27 cellular contexts compared by ENCODE assay signal in the genomic region with DNA sequence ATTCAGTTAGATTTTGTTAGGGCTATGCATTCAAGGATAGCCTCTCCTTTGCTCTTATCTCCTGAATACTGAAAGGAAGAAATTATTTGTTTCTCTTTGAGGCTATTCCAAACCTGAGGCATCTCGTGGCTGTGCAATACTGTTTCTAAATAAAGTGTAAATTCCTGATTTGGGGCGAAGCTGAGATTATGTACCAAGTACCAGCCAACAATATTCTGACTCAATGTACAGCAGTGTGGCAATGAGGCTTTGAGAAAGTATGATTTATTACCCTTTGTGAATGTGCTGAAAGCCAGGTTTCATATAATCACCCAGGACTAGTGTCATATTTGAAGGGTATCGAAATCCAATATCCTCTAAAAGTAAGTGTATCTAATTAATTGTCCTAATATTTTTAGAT.
"Had no signal": no experiment of that assay in that cellular context is flagged by ENCODE, and none has a peak within 500 bp of the region (broad histone marks: within the 10 kb centered on the region; RNA-seq: fewer than 3 reads in every experiment).

No MANE protein-coding gene starts in this region.

- H3K4me3 Mint-ChIP-seq: activated CD8-positive, alpha-beta T cell treated with anti-CD3 and anti-CD28 coated beads, Interleukin-2, amount 10 ng/mL, durations not matched to agents 7 days and 5 days; activated naive CD8-positive, alpha-beta T cell treated with anti-CD3 and anti-CD28 coated beads, Interleukin-2, amount 50 U/mL, for 24 hours; activated T-helper 1 cell treated with anti-CD3 and anti-CD28 coated beads, Interleukin-12 subunit alpha, Interleukin-12 subunit beta, Interleukin-2, Interleukin-4 antibody, amounts not matched to agents 30 ng/mL and 10 ng/mL and 1 ng/mL, durations not matched to agents 14 hours and 24 hours and 36 hours; dendritic cell treated with granulocyte-macrophage colony-stimulating factor and Interleukin-4, amounts not matched to agents 40 ng/mL and 50 ng/mL, for 4 days; stimulated activated memory B cell treated with anti-CD40 and anti-IgM and Interleukin-4, amounts not matched to agents 10 μg/mL and 1 μg/mL and 100 μg/mL, for 72 hours; T-helper 2 cell treated with Interferon-gamma antibody and Interleukin-4, amounts not matched to agents 5 μg/mL and 100 μg/mL, for 36 hours had no signal

- H3K27me3 Mint-ChIP-seq: dendritic cell treated with granulocyte-macrophage colony-stimulating factor and Interleukin-4, amounts not matched to agents 40 ng/mL and 50 ng/mL, for 4 days; stimulated activated memory B cell treated with anti-CD40 and anti-IgM and Interleukin-4, amounts not matched to agents 10 μg/mL and 1 μg/mL and 100 μg/mL, for 72 hours had no signal

- H3K4me3 ChIP-seq: body of pancreas, esophagus muscularis mucosa, left ventricle myocardium inferior, stomach, suprapubic skin, transverse colon, vagina had no signal

- DNase-seq: activated CD4-positive, alpha-beta T cell treated with anti-CD3 and anti-CD28 coated beads, Interleukin-2, amount 50 U/mL, for 1 hour; activated CD4-positive, CD25-positive, alpha-beta regulatory T cell treated with anti-CD3 and anti-CD28 coated beads, Interleukin-2, amount 50 U/mL, for 72 hours; activated CD8-positive, alpha-beta T cell treated with anti-CD3 and anti-CD28 coated beads, Interleukin-2, amount 10 ng/mL, durations not matched to agents 7 days and 5 days; activated gamma-delta T cell; activated naive CD4-positive, alpha-beta T cell treated with anti-CD3 and anti-CD28 coated beads, Interleukin-2, amount 50 U/mL, for 16 hours; activated naive CD8-positive, alpha-beta T cell treated with anti-CD3 and anti-CD28 coated beads, Interleukin-2, amount 50 U/mL, for 24 hours; anterior cingulate cortex; body of pancreas; effector CD4-positive, alpha-beta T cell; glutamatergic neuron; hypothalamus; left ventricle myocardium inferior; nucleus accumbens; small intestine; stimulated activated CD4-positive, alpha-beta T cell treated with anti-CD3 and anti-CD28 coated beads, Interleukin-2, amount 100 ng/mL, for 24 hours; stomach; transverse colon; WERI-Rb-1 had no signal

- H3K27me3 ChIP-seq: body of pancreas, esophagus muscularis mucosa, stomach, suprapubic skin, transverse colon, vagina had no signal

- H3K36me3 Mint-ChIP-seq: stimulated activated memory B cell treated with anti-CD40 and anti-IgM and Interleukin-4, amounts not matched to agents 10 μg/mL and 1 μg/mL and 100 μg/mL, for 72 hours had no signal

- H3K27ac ChIP-seq: body of pancreas, left ventricle myocardium inferior, stomach, suprapubic skin, transverse colon, vagina, WERI-Rb-1 had no signal

- H3K9me3 ChIP-seq: body of pancreas, esophagus muscularis mucosa, left ventricle myocardium inferior, stomach, suprapubic skin, transverse colon, vagina had no signal

- ATAC-seq: activated CD8-positive, alpha-beta T cell treated with anti-CD3 and anti-CD28 coated beads, Interleukin-2, amount 10 ng/mL, durations not matched to agents 7 days and 5 days; activated naive CD8-positive, alpha-beta T cell treated with anti-CD3 and anti-CD28 coated beads, Interleukin-2, amount 50 U/mL, for 24 hours; body of pancreas; sciatic nerve; stimulated activated memory B cell treated with anti-CD40 and anti-IgM and Interleukin-4, amounts not matched to agents 10 μg/mL and 1 μg/mL and 100 μg/mL, for 72 hours had no signal

- H3K27ac Mint-ChIP-seq: activated CD8-positive, alpha-beta T cell treated with anti-CD3 and anti-CD28 coated beads, Interleukin-2, amount 10 ng/mL, durations not matched to agents 7 days and 5 days; activated naive CD8-positive, alpha-beta T cell treated with anti-CD3 and anti-CD28 coated beads, Interleukin-2, amount 50 U/mL, for 24 hours; activated T-helper 1 cell treated with anti-CD3 and anti-CD28 coated beads, Interleukin-12 subunit alpha, Interleukin-12 subunit beta, Interleukin-2, Interleukin-4 antibody, amounts not matched to agents 30 ng/mL and 10 ng/mL and 1 ng/mL, durations not matched to agents 14 hours and 24 hours and 36 hours; dendritic cell treated with granulocyte-macrophage colony-stimulating factor and Interleukin-4, amounts not matched to agents 40 ng/mL and 50 ng/mL, for 4 days; stimulated activated memory B cell treated with anti-CD40 and anti-IgM and Interleukin-4, amounts not matched to agents 10 μg/mL and 1 μg/mL and 100 μg/mL, for 72 hours; T-helper 2 cell treated with Interferon-gamma antibody and Interleukin-4, amounts not matched to agents 5 μg/mL and 100 μg/mL, for 36 hours had no signal

- H3K36me3 ChIP-seq: suprapubic skin, transverse colon, WERI-Rb-1 had no signal

- FAIRE-seq: frontal cortex, small intestine had no signal

- H3K9me3 Mint-ChIP-seq: activated naive CD8-positive, alpha-beta T cell treated with anti-CD3 and anti-CD28 coated beads, Interleukin-2, amount 50 U/mL, for 24 hours; activated T-helper 1 cell treated with anti-CD3 and anti-CD28 coated beads, Interleukin-12 subunit alpha, Interleukin-12 subunit beta, Interleukin-2, Interleukin-4 antibody, amounts not matched to agents 30 ng/mL and 10 ng/mL and 1 ng/mL, durations not matched to agents 14 hours and 24 hours and 36 hours; dendritic cell treated with granulocyte-macrophage colony-stimulating factor and Interleukin-4, amounts not matched to agents 40 ng/mL and 50 ng/mL, for 4 days; stimulated activated memory B cell treated with anti-CD40 and anti-IgM and Interleukin-4, amounts not matched to agents 10 μg/mL and 1 μg/mL and 100 μg/mL, for 72 hours; T-helper 2 cell treated with Interferon-gamma antibody and Interleukin-4, amounts not matched to agents 5 μg/mL and 100 μg/mL, for 36 hours had no signal

- H3K4me1 Mint-ChIP-seq: activated naive CD8-positive, alpha-beta T cell treated with anti-CD3 and anti-CD28 coated beads, Interleukin-2, amount 50 U/mL, for 24 hours; stimulated activated memory B cell treated with anti-CD40 and anti-IgM and Interleukin-4, amounts not matched to agents 10 μg/mL and 1 μg/mL and 100 μg/mL, for 72 hours had no signal
